ENCODE assay signal across 16 cellular contexts in genomic region chr16:16243886-16244285, GRCh38. TPM values are rescaled to one million over a fixed set of nuclear protein-coding genes. Genes with fewer than 3 reads are reported as not detected.
A peak's percentile ranks its signal among the peaks of the same experiment; 100 is the strongest.
DNase-seq lines count a peak whose midpoint lies in the region.
"Not testable (repeated sequence)": the region's sequence is repeated elsewhere in the genome, so short reads cannot be mapped to it uniquely, and the experiment has no call there.
"Had no signal": no experiment of that assay in that cellular context is flagged by ENCODE, and none has a peak within 500 bp of the region (broad histone marks: within the 10 kb centered on the region; RNA-seq: fewer than 3 reads in every experiment).

No MANE protein-coding gene starts in this region.

- peak overlapping the region; percentile 52 for H3K4me2 ChIP-seq in BLaER1
- peak overlapping the region; percentile 46 to 70 (median 59); a peak in 18 of 22 replicates for H3K4me2 ChIP-seq in BLaER1 treated with 17β-estradiol and CSF1 and Interleukin-3, amounts not matched to agents 10 nM and 100 nM

- CTCF ChIA-PET in activated CD4-positive, alpha-beta memory T cell treated with anti-CD3 and anti-CD28 coated beads, Interleukin-2, amount 10 ng/mL, durations not matched to agents 7 days and 5 days (lab: Charles Lee), result not testable (repeated sequence)

- H3K36me3 ChIP-seq in BLaER1; BLaER1 treated with 17β-estradiol and CSF1 and Interleukin-3, amounts not matched to agents 10 nM and 100 nM: not testable (repeated sequence)

- H3K27ac Mint-ChIP-seq in activated CD4-positive, alpha-beta memory T cell treated with anti-CD3 and anti-CD28 coated beads, Interleukin-2, amount 10 ng/mL, durations not matched to agents 7 days and 5 days, result not testable (repeated sequence)

- H3K9me3 ChIP-seq in BLaER1; BLaER1 treated with 17β-estradiol and CSF1 and Interleukin-3, amounts not matched to agents 10 nM and 100 nM (replicated peaks in 1 of 11): not testable (repeated sequence)

- not testable (repeated sequence) for H3K9me3 Mint-ChIP-seq in activated CD4-positive, alpha-beta memory T cell treated with anti-CD3 and anti-CD28 coated beads, Interleukin-2, amount 10 ng/mL, durations not matched to agents 7 days and 5 days

- not testable (repeated sequence) for H3K4me1 Mint-ChIP-seq in activated CD4-positive, alpha-beta memory T cell treated with anti-CD3 and anti-CD28 coated beads, Interleukin-2, amount 10 ng/mL, durations not matched to agents 7 days and 5 days

- not testable (repeated sequence) for H3K27me3 Mint-ChIP-seq in activated CD4-positive, alpha-beta memory T cell treated with anti-CD3 and anti-CD28 coated beads, Interleukin-2, amount 10 ng/mL, durations not matched to agents 7 days and 5 days

- intact Hi-C loops in posterior cingulate gyrus (cut with DNase I); posterior vena cava (cut with DNase I): not testable (repeated sequence)

- H3K27ac ChIP-seq in BLaER1; BLaER1 treated with 17β-estradiol and CSF1 and Interleukin-3, amounts not matched to agents 10 nM and 100 nM: not testable (repeated sequence)

- DNase-seq in activated CD4-positive, alpha-beta memory T cell treated with anti-CD3 and anti-CD28 coated beads, Interleukin-2, amount 10 ng/mL, durations not matched to agents 7 days and 5 days, result peak; percentile 20
- peak; percentile 2 for DNase-seq in middle frontal gyrus (ENCODE audit: extremely low spot score, low spot score)
- DNase-seq in posterior cingulate gyrus, result peak in 6 of 10 donors; percentile 8 to 83 (median 48)
- DNase-seq in posterior vena cava (ENCODE audit: low spot score), result peak; percentile 35
- peak; percentile 11 for DNase-seq in superior temporal gyrus (ENCODE audit: extremely low spot score)

- H3K4me3 ChIP-seq in BLaER1; BLaER1 treated with 17β-estradiol and CSF1 and Interleukin-3, amounts not matched to agents 10 nM and 100 nM: not testable (repeated sequence)

- H3K4me3 Mint-ChIP-seq in activated CD4-positive, alpha-beta memory T cell treated with anti-CD3 and anti-CD28 coated beads, Interleukin-2, amount 10 ng/mL, durations not matched to agents 7 days and 5 days, result not testable (repeated sequence)

- POLR2A ChIA-PET in activated CD4-positive, alpha-beta memory T cell treated with anti-CD3 and anti-CD28 coated beads, Interleukin-2, amount 10 ng/mL, durations not matched to agents 7 days and 5 days (lab: Charles Lee), result not testable (repeated sequence)

- H3K36me3 Mint-ChIP-seq in activated CD4-positive, alpha-beta memory T cell treated with anti-CD3 and anti-CD28 coated beads, Interleukin-2, amount 10 ng/mL, durations not matched to agents 7 days and 5 days (ENCODE audit: low read depth), result not testable (repeated sequence)

- not testable (repeated sequence) for H3K27me3 ChIP-seq in BLaER1; BLaER1 treated with 17β-estradiol and CSF1 and Interleukin-3, amounts not matched to agents 10 nM and 100 nM

- not testable (repeated sequence) for H3K9ac ChIP-seq in BLaER1; BLaER1 treated with 17β-estradiol and CSF1 and Interleukin-3, amounts not matched to agents 10 nM and 100 nM

- not testable (repeated sequence) for H3K4me1 ChIP-seq in BLaER1; BLaER1 treated with 17β-estradiol and CSF1 and Interleukin-3, amounts not matched to agents 10 nM and 100 nM

- not testable (repeated sequence) for H4K20me1 ChIP-seq in BLaER1; BLaER1 treated with 17β-estradiol and CSF1 and Interleukin-3, amounts not matched to agents 10 nM and 100 nM

RNA-seq across cellular contexts. Expression of gene NOMO3, which starts 11.6 kb away (rescaled TPM):
- total RNA-seq in activated CD4-positive, alpha-beta memory T cell treated with anti-CD3 and anti-CD28 coated beads, Interleukin-2, amount 10 ng/mL, durations not matched to agents 7 days and 5 days, result 10 to 100 TPM; 39.7 to 61.0 TPM
- total RNA-seq in posterior vena cava, result 10 to 100 TPM; 21.7 to 43.1 TPM

RNA-seq across cellular contexts. Expression of gene ABCC6, which starts 20.6 kb away (rescaled TPM):
- total RNA-seq in activated CD4-positive, alpha-beta memory T cell treated with anti-CD3 and anti-CD28 coated beads, Interleukin-2, amount 10 ng/mL, durations not matched to agents 7 days and 5 days, result under 1 TPM in 1 of 2 experiments, not detected in 1; 0.05 TPM
- under 1 TPM; 0.38 to 0.74 TPM for total RNA-seq in posterior vena cava
- total RNA-seq: A172; A673; B cell; CD4-positive, alpha-beta memory T cell; CD4-positive, alpha-beta T cell; CD4-positive, CD25-positive, alpha-beta regulatory T cell; CD8-positive, alpha-beta memory T cell; CD8-positive, alpha-beta T cell; Daoy had no signal
